In genomic region chr11:43823851-43824250, GRCh38 we compare ENCODE assay signal across 20 cellular contexts. TPM values are rescaled to one million over a fixed set of nuclear protein-coding genes. Genes with fewer than 3 reads are reported as not detected.
DNase-seq lines count a peak whose midpoint lies in the region; FAIRE-seq and TF ChIP-seq lines count a peak whose summit lies in the region.
"Had no signal": no experiment of that assay in that cellular context is flagged by ENCODE, and none has a peak within 500 bp of the region (broad histone marks: within the 10 kb centered on the region; RNA-seq: fewer than 3 reads in every experiment).

No MANE protein-coding gene starts in this region.

- H4K8ac ChIP-seq in trophoblast cell (ENCODE audit: low read depth, low read length), result no peak overlapping the region

- no peak overlapping the region for H3K27ac ChIP-seq in trophoblast cell (ENCODE audit: low read depth, low read length)
- H3K27ac ChIP-seq: BLaER1 treated with 17β-estradiol and CSF1 and Interleukin-3, amounts not matched to agents 10 nM and 100 nM; C4-2B had no signal

- no peaks in the 10 kb centered on the region for H3K79me1 ChIP-seq in trophoblast cell (ENCODE audit: low read length)

- peak; percentile 33 for FAIRE-seq in GM12892 (lab: Jason Lieb, UNC)
- FAIRE-seq: A204.1, D721Med, G401.6, GM19239 had no signal

- H3K4me1 ChIP-seq in trophoblast cell (ENCODE audit: control insufficient read depth in 1 of 2, insufficient read depth in 2 of 2, low read length in 2 of 2), result no peaks in the 10 kb centered on the region
- H3K4me1 ChIP-seq: BLaER1 treated with 17β-estradiol and CSF1 and Interleukin-3, amounts not matched to agents 10 nM and 100 nM; Caco-2 had no signal

- no peak overlapping the region for H2BK120ac ChIP-seq in trophoblast cell (ENCODE audit: insufficient read depth, low read length, poor library complexity)

- no CpG with 5 or more reads among the region's 5 CpGs for WGBS in trophoblast cell (ENCODE audit: extremely low coverage, insufficient coverage, insufficient read length)

- no peak for DNase-seq in GM12892 (ENCODE audit: insufficient read length)
- DNase-seq in trophoblast cell, result peak; percentile 68 to 96
- DNase-seq in midbrain (lab: John Stamatoyannopoulos, UW), result no peak
- DNase-seq in MV-4-11 (lab: John Stamatoyannopoulos, UW), result no peak
- DNase-seq in stimulated activated CD8-positive, alpha-beta memory T cell treated with anti-CD3 and anti-CD28 coated beads, Interleukin-4, amount 100 ng/mL, for 48 hours, result no peak
- DNase-seq: 8988T; ACHN; AML-193; Caco-2; Calu3; CD4-positive, alpha-beta T cell; CD8-positive, alpha-beta T cell; DMS79 treated with DMSO at 0.1 percent for 48 hours; GF-D8 had no signal

- no peaks in the 10 kb centered on the region for H3K9me3 ChIP-seq in trophoblast cell (ENCODE audit: insufficient read depth, low read depth, low read length)
- H3K9me3 ChIP-seq: Caco-2 had no signal

- no peak overlapping the region for H3K4ac ChIP-seq in trophoblast cell (ENCODE audit: low read depth, low read length)

- H3K18ac ChIP-seq in trophoblast cell (ENCODE audit: low read length), result no peak overlapping the region

- H2BK12ac ChIP-seq in trophoblast cell (ENCODE audit: low read length), result no peak overlapping the region

- H2BK5ac ChIP-seq in trophoblast cell (ENCODE audit: low read depth, low read length, poor library complexity), result no peak overlapping the region

- H3K27me3 ChIP-seq in trophoblast cell (ENCODE audit: insufficient read depth, low read length), result no peaks in the 10 kb centered on the region
- H3K27me3 ChIP-seq: BLaER1 treated with 17β-estradiol and CSF1 and Interleukin-3, amounts not matched to agents 10 nM and 100 nM had no signal

- H2AK5ac ChIP-seq in trophoblast cell (ENCODE audit: low read length), result no peak overlapping the region

- no peak overlapping the region for H4K91ac ChIP-seq in trophoblast cell (ENCODE audit: low read depth, low read length)

- H3K4me2 ChIP-seq in trophoblast cell (ENCODE audit: low read length), result no peak overlapping the region
- H3K4me2 ChIP-seq: BLaER1 treated with 17β-estradiol and CSF1 and Interleukin-3, amounts not matched to agents 10 nM and 100 nM had no signal

- no peak overlapping the region for H4K12ac ChIP-seq in trophoblast cell (ENCODE audit: low read depth, low read length)

- H3K9ac ChIP-seq in trophoblast cell (ENCODE audit: low read length), result no peak overlapping the region
- H3K9ac ChIP-seq: BLaER1 treated with 17β-estradiol and CSF1 and Interleukin-3, amounts not matched to agents 10 nM and 100 nM had no signal

- H3K23ac ChIP-seq in trophoblast cell (ENCODE audit: low read length), result no peak overlapping the region

- peaks cover 0 to 4% of the 10 kb centered on the region in 2 experiments for H3K36me3 ChIP-seq in trophoblast cell (ENCODE audit: control insufficient read depth in 1 of 2, insufficient read depth in 2 of 2, low read length in 2 of 2)

- no peak overlapping the region for H3K4me3 ChIP-seq in trophoblast cell (ENCODE audit: low read depth, low read length)
- H3K4me3 ChIP-seq: BLaER1 treated with 17β-estradiol and CSF1 and Interleukin-3, amounts not matched to agents 10 nM and 100 nM had no signal

- no peaks in the 10 kb centered on the region for H3K79me2 ChIP-seq in trophoblast cell (ENCODE audit: control insufficient read depth, insufficient read depth, low read length, poor library complexity)

- no peak overlapping the region for H2AFZ ChIP-seq in trophoblast cell (ENCODE audit: insufficient read depth, low read length, poor library complexity)

- TF ChIP-seq POLR2A in GM12892 (IDR thresholded peaks at IDR 0.05; ENCODE audit: low read depth, low read length), result no peak

- no peak overlapping the region for H3K14ac ChIP-seq in trophoblast cell (ENCODE audit: low read length)

RNA-seq across cellular contexts. Expression of gene ALKBH3, which starts 56.8 kb away (rescaled TPM):
- 36.3 TPM for polyA plus RNA-seq in GM12892 (2012; ENCODE audit: missing spikeins)
- 9.7 and 10.0 TPM in 2 replicates for polyA plus RNA-seq in trophoblast cell (2013)

Comparison
In these comparisons a context has a peak if more than half of its experiments do, and no peak if none do; other contexts are left out.
1. DNase-seq: peak in trophoblast cell (2 of 2); none in GM12892 (single experiment), midbrain (single experiment), MV-4-11 (single experiment) and stimulated activated CD8-positive, alpha-beta memory T cell treated with anti-CD3 and anti-CD28 coated beads, Interleukin-4, amount 100 ng/mL, for 48 hours (single experiment).